31 cellular contexts compared by ENCODE assay signal in the genomic region with DNA sequence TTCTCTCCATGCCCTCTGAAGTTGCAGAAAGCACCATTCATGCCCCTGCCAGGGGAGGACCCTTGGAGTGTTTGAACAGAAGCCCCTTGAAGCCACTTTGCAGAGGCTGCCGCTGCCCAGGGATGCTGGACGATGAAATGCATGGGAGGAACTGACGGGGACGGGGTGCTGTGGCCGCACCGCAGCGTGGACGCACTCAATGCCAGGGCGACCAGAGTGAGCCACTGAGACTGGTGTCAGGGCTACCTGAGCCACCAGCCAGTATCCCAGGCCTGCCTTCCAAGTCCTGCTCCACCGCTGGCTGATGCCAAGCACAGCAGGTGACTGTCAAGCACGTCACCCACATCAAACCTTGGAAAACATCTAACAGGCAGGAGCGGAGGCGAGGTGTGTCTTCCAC. TPM values are rescaled to one million over a fixed set of nuclear protein-coding genes. Genes with fewer than 3 reads are reported as not detected.
"Had no signal": no experiment of that assay in that cellular context is flagged by ENCODE, and none has a peak within 500 bp of the region (broad histone marks: within the 10 kb centered on the region; RNA-seq: fewer than 3 reads in every experiment).

No MANE protein-coding gene starts in this region.

- DNase-seq: Karpas-422, MM.1S, MV-4-11, NCI-H1092, NCI-H1105, NCI-H1417 treated with DMSO at 0.1 percent for 48 hours, NCI-H1436 treated with DMSO at 0.1 percent for 48 hours, NCI-H1694 treated with DMSO at 0.1 percent for 48 hours, NCI-H187 treated with DMSO at 0.1 percent for 48 hours, NCI-H2029, NCI-H2081, NCI-H2171 treated with DMSO at 0.1 percent for 48 hours, NCI-H2227 treated with DMSO at 0.1 percent for 48 hours, NCI-H345, NCI-H446, NCI-H510A treated with DMSO at 0.1 percent for 48 hours, NCI-H524 treated with DMSO at 0.1 percent for 48 hours, NCI-H526 treated with DMSO at 0.1 percent for 48 hours, NCI-H774, SHP77, SIG-M5, SJCRH30 had no signal

- H3K27me3 ChIP-seq: SJCRH30 had no signal

- H3K36me3 ChIP-seq: SJCRH30 had no signal

- H3K9ac ChIP-seq: KMS-11 had no signal

- H3K4me3 ChIP-seq: PC-9, SJCRH30, SK-N-MC had no signal

- H3K4me1 ChIP-seq: SJCRH30 had no signal

- H3K4me2 ChIP-seq: KMS-11, PC-9 had no signal

- H2AFZ ChIP-seq: PC-9 had no signal

- ATAC-seq: Panc1, Right ventricle myocardium inferior, SK-N-SH treated with all-trans-retinoic acid at 6 μM for 48 hours had no signal

- H3K27ac ChIP-seq: KMS-11, PC-9, RWPE1, SJCRH30, SK-N-MC had no signal

- FAIRE-seq: RCC 7860 had no signal

- H3K9me3 ChIP-seq: SJCRH30 had no signal

RNA-seq across cellular contexts. Expression of a gene that starts 17.6 kb away (rescaled TPM):
- total RNA-seq: PC-9, Right ventricle myocardium inferior, RPMI7951 had no signal
